26 cellular contexts compared by ENCODE assay signal in genomic region chr3:192652731-192653130, GRCh38.
A peak's percentile ranks its signal among the peaks of the same experiment; 100 is the strongest.
DNase-seq lines count a peak whose midpoint lies in the region; ATAC-seq, FAIRE-seq and TF ChIP-seq lines count a peak whose summit lies in the region.
"Had no signal": no experiment of that assay in that cellular context is flagged by ENCODE, and none has a peak within 500 bp of the region (broad histone marks: within the 10 kb centered on the region; RNA-seq: fewer than 3 reads in every experiment).

No MANE protein-coding gene starts in this region.

- no peak for TF ChIP-seq RAD21 in H1 (IDR thresholded peaks at IDR 0.05 in 1 of 2, conservative IDR thresholded peaks at IDR 0.05 in 1 of 2; ENCODE audit: low read depth in 2 of 2, low read length in 2 of 2)

- H2AK5ac ChIP-seq in H1 (ENCODE audit: low read depth, low read length) = no peak overlapping the region

- H3K4ac ChIP-seq in H1 (replicated peaks; ENCODE audit: insufficient read length, low read depth, low read length) = no peak overlapping the region

- 84% methylated on average over 3 of the region's 3 CpGs; no CpG with 5 or more reads in 1 of the 2 experiments for WGBS in H1 (ENCODE audit: extremely low coverage in 1 of 2, insufficient coverage in 1 of 2, insufficient read length in 1 of 2, insufficient replicate concordance in 2 of 2, low coverage in 1 of 2, low lambda C conversion rate in 2 of 2, missing lambda C conversion rate in 1 of 2), 2 experiments

- H3K27me3 ChIP-seq in left ventricle myocardium inferior (ENCODE audit: low read depth) (no peaks in the 10 kb centered on the region), HUES48 (ENCODE audit: control insufficient read depth, insufficient read depth, low read length) (no peaks in the 10 kb centered on the region), H1 (replicated peaks in 1 of 4; ENCODE audit: control insufficient read depth in 3 of 4, extremely low read depth in 1 of 4, insufficient read depth in 3 of 4, low read length in 3 of 4) (no peaks in the 10 kb centered on the region), iPS-20b (ENCODE audit: insufficient read depth, low read length) (no peaks in the 10 kb centered on the region)

- no peak overlapping the region for H4K91ac ChIP-seq in H1 (replicated peaks; ENCODE audit: insufficient read length, low read length)

- H4K5ac ChIP-seq in H1 (ENCODE audit: insufficient read length, low read depth, low read length) = no peak overlapping the region

- H2AFZ ChIP-seq in H1 (ENCODE audit: low read length) = no peak overlapping the region

- no peak for TF ChIP-seq CTCF in left ventricle myocardium inferior (IDR thresholded peaks at IDR 0.05; ENCODE audit: borderline replicate concordance)
- no peak for TF ChIP-seq CTCF in H1 (IDR thresholded peaks at IDR 0.05; ENCODE audit: control extremely low read depth in 1 of 3, insufficient read depth in 1 of 3, low read depth in 1 of 3, low read length in 3 of 3)

- H3K9me3 ChIP-seq in left ventricle myocardium inferior (replicated peaks) = no peaks in the 10 kb centered on the region
- H3K9me3 ChIP-seq in HUES48 (ENCODE audit: control insufficient read depth, insufficient read depth, low read length) = no peaks in the 10 kb centered on the region
- H3K9me3 ChIP-seq in H1 (ENCODE audit: insufficient read depth in 2 of 2, low read depth in 1 of 2, low read length in 1 of 2) = no peaks in the 10 kb centered on the region
- no peaks in the 10 kb centered on the region for H3K9me3 ChIP-seq in iPS-20b (ENCODE audit: insufficient read depth, low read depth, low read length)
- H3K9me3 ChIP-seq: A549 had no signal

- no peak overlapping the region for H2BK120ac ChIP-seq in H1 (replicated peaks; ENCODE audit: low read depth, low read length)

- H3K9ac ChIP-seq in HUES48 (ENCODE audit: low read depth, low read length) = no peak overlapping the region
- no peak overlapping the region for H3K9ac ChIP-seq in H1 (replicated peaks in 1 of 4; ENCODE audit: extremely low read depth in 1 of 4, low read depth in 3 of 4, low read length in 3 of 4)
- H3K9ac ChIP-seq in iPS-20b (ENCODE audit: low read depth, low read length) = no peak overlapping the region

- H3K4me2 ChIP-seq in H1 (ENCODE audit: insufficient read depth in 1 of 2, low read depth in 2 of 2, low read length in 2 of 2) = no peak overlapping the region
- H3K4me2 ChIP-seq: A549 had no signal

- ATAC-seq in left ventricle myocardium superior (no peak), GM21381 (IDR thresholded peaks at IDR 0.05; ENCODE audit: unreplicated experiment) (no peak)
- ATAC-seq: A549, HCT116, HepG2 had no signal

- H3K23ac ChIP-seq in H1 (ENCODE audit: insufficient read length) = no peak overlapping the region

- no peaks in the 10 kb centered on the region for H3K36me3 ChIP-seq in left ventricle myocardium inferior
- no peaks in the 10 kb centered on the region for H3K36me3 ChIP-seq in HUES48 (ENCODE audit: control insufficient read depth, insufficient read depth, low read length)
- no peaks in the 10 kb centered on the region for H3K36me3 ChIP-seq in H1 (ENCODE audit: control insufficient read depth in 2 of 4, insufficient read depth in 4 of 4, low read length in 3 of 4)
- no peaks in the 10 kb centered on the region for H3K36me3 ChIP-seq in iPS-20b (ENCODE audit: insufficient read depth, low read depth, low read length)

- no peaks in the 10 kb centered on the region for H3K23me2 ChIP-seq in H1 (ENCODE audit: low read depth, low read length)

- FAIRE-seq in H1 (lab: Jason Lieb, UNC) = no peak
- FAIRE-seq: A549, GM12891, HepG2 had no signal

- H3K79me2 ChIP-seq in H1 (ENCODE audit: control insufficient read depth in 1 of 2, insufficient read depth in 2 of 2, low read length in 2 of 2) = no peaks in the 10 kb centered on the region

- H3K4me3 ChIP-seq in left ventricle myocardium inferior (no peak overlapping the region), HUES48 (ENCODE audit: low read depth, low read length) (no peak overlapping the region), H1 (ENCODE audit: extremely low read depth in 1 of 4, insufficient read depth in 2 of 4, low read depth in 3 of 4, low read length in 4 of 4) (no peak overlapping the region), iPS-20b (ENCODE audit: low read length) (no peak overlapping the region)
- H3K4me3 ChIP-seq: A549 had no signal

- H3K4me1 ChIP-seq in left ventricle myocardium inferior (peaks cover 55% of the 10 kb centered on the region), HUES48 (ENCODE audit: control insufficient read depth, insufficient read depth, low read length) (peaks cover 13% of the 10 kb centered on the region; the same call in 1 of the 2 replicates), H1 (replicated peaks in 1 of 4; ENCODE audit: control insufficient read depth in 3 of 4, insufficient read depth in 4 of 4, low read length in 3 of 4) (no peaks in the 10 kb centered on the region), iPS-20b (ENCODE audit: insufficient read depth, low read length) (peaks cover 8% of the 10 kb centered on the region)
- H3K4me1 ChIP-seq: A549 had no signal

- H2BK20ac ChIP-seq in H1 (ENCODE audit: low read length) = no peak overlapping the region

- H2BK15ac ChIP-seq in H1 (ENCODE audit: low read length) = no peak overlapping the region

- H2BK5ac ChIP-seq in H1 (ENCODE audit: low read depth, low read length) = no peak overlapping the region

- H2BK12ac ChIP-seq in H1 (ENCODE audit: low read depth, low read length) = no peak overlapping the region

- no peak overlapping the region for H4K8ac ChIP-seq in H1 (ENCODE audit: extremely low read depth, insufficient read depth, low read length)

- no peak overlapping the region for H3K18ac ChIP-seq in H1 (ENCODE audit: extremely low read depth, low read length)

- no peak for TF ChIP-seq POLR2A in H1 (IDR thresholded peaks at IDR 0.05; ENCODE audit: control extremely low read depth in 1 of 2, low read depth in 2 of 2, low read length in 2 of 2)

- no peak for TF ChIP-seq EP300 in H1 (IDR thresholded peaks at IDR 0.05; ENCODE audit: borderline replicate concordance in 1 of 2, low read depth in 2 of 2, low read length in 2 of 2)

- no peaks in the 10 kb centered on the region for H4K20me1 ChIP-seq in H1 (replicated peaks in 1 of 2; ENCODE audit: control insufficient read depth in 1 of 2, insufficient read depth in 2 of 2, low read length in 2 of 2)

- H3K79me1 ChIP-seq in H1 (ENCODE audit: low read depth, low read length) = no peaks in the 10 kb centered on the region

- H3K56ac ChIP-seq in H1 (replicated peaks; ENCODE audit: insufficient read length, low read depth, low read length) = no peak overlapping the region

- intact Hi-C loops in left ventricle myocardium inferior (cut with micrococcal nuclease) = no loop called here
- intact Hi-C loops in left ventricle myocardium superior (cut with micrococcal nuclease) = no loop called here

- DNase-seq in left ventricle myocardium inferior = no peak
- no peak for DNase-seq in left ventricle myocardium superior
- no peak for DNase-seq in H1 (ENCODE audit: low read depth in 1 of 2, low spot score in 2 of 2)
- DNase-seq in activated CD4-positive, CD25-positive, alpha-beta regulatory T cell (lab: John Stamatoyannopoulos, UW) = no peak
- DNase-seq: C1 segment of cervical spinal cord; CD4-positive, alpha-beta memory T cell; COR-L47; DMS79; EL; GF-D8; Kasumi-1; NCI-H1105; NCI-H1436 treated with DMSO at 0.1 percent for 48 hours; NCI-H1930; NCI-H2107; NCI-H446 treated with DMSO at 0.1 percent for 48 hours; NCI-H526 treated with DMSO at 0.1 percent for 48 hours; RPMI8226; SHP77 treated with DMSO at 0.1 percent for 48 hours had no signal

- H3K14ac ChIP-seq in H1 (ENCODE audit: insufficient read length) = no peak overlapping the region

- CTCF ChIA-PET in H1 (lab: Charles Lee; ENCODE audit: partially characterized antibody) = no interaction called here

- POLR2A ChIA-PET in H1 (lab: Charles Lee; ENCODE audit: partially characterized antibody) = no interaction called here

- peak overlapping the region; percentile 73 for H3K27ac ChIP-seq in left ventricle myocardium inferior (replicated peaks)
- peak overlapping the region; percentile 32 for H3K27ac ChIP-seq in HUES48 (ENCODE audit: low read depth, low read length)
- no peak overlapping the region for H3K27ac ChIP-seq in H1 (ENCODE audit: low read depth, low read length)
- H3K27ac ChIP-seq in iPS-20b (ENCODE audit: low read length) = peak overlapping the region; percentile 9
- H3K27ac ChIP-seq: A549 had no signal

TF ChIP-seq in H1, 55 proteins besides CTCF, POLR2A, EP300 and RAD21:
- TF ChIP-seq EGR1 (IDR thresholded peaks at IDR 0.05; ENCODE audit: borderline replicate concordance, low read depth, low read length) = no peak
- TF ChIP-seq CBX8 (IDR thresholded peaks at IDR 0.05; ENCODE audit: borderline replicate concordance, low read depth, low read length) = no peak
- TF ChIP-seq TEAD4 (IDR thresholded peaks at IDR 0.05; ENCODE audit: low read depth, low read length) = no peak
- no peak for TF ChIP-seq SIRT6 (IDR thresholded peaks at IDR 0.05; ENCODE audit: low read length)
- TF ChIP-seq MAFK (IDR thresholded peaks at IDR 0.05; ENCODE audit: low read depth, low read length) = peak; percentile 42; the same call in 1 of the 2 replicates
- TF ChIP-seq USF2 (IDR thresholded peaks at IDR 0.05; ENCODE audit: low read length) = no peak
- TF ChIP-seq PHF8 (conservative IDR thresholded peaks at IDR 0.05; ENCODE audit: low read depth, low read length) = no peak
- no peak for TF ChIP-seq KDM5A (IDR thresholded peaks at IDR 0.05; ENCODE audit: low read length)
- TF ChIP-seq JUND (IDR thresholded peaks at IDR 0.05; ENCODE audit: low read length) = peak; percentile 74; the same call in 1 of the 2 replicates
- no peak for TF ChIP-seq SAP30 (IDR thresholded peaks at IDR 0.05; ENCODE audit: insufficient read depth, insufficient replicate concordance, low read length)
